In genomic region chr11:1751999-1752906, GRCh38 we compare ENCODE assay signal across 20 cellular contexts. TPM values are rescaled to one million over a fixed set of nuclear protein-coding genes. Genes with fewer than 3 reads are reported as not detected.
DNase-seq lines count a peak whose midpoint lies in the region; ATAC-seq, FAIRE-seq and TF ChIP-seq lines count a peak whose summit lies in the region.
"Had no signal": no experiment of that assay in that cellular context is flagged by ENCODE, and none has a peak within 500 bp of the region (broad histone marks: within the 10 kb centered on the region; RNA-seq: fewer than 3 reads in every experiment).

No MANE protein-coding gene starts in this region.

- intact Hi-C loops in Right ventricle myocardium superior (cut with DNase I) (no loop called here), cardiac septum (cut with DNase I) (no loop called here), heart right ventricle (cut with DNase I) (loop anchor here in 2 of 10 donors (5.0 to 10.0 kb wide), 2 partner anchors 35 to 73 kb away; no protein-coding TSS in a partner anchor)

- H3K4me3 Mint-ChIP-seq in osteocyte (ENCODE audit: unreplicated experiment) (no peak overlapping the region), HFFc6 (no peak overlapping the region)
- H3K4me3 Mint-ChIP-seq: CD4-positive, CD25-positive, alpha-beta regulatory T cell; stimulated activated memory B cell treated with anti-CD40 and anti-IgM and Interleukin-4, amounts not matched to agents 10 μg/mL and 1 μg/mL and 100 μg/mL, for 72 hours; T-helper 1 cell treated with Interleukin-12 subunit alpha and Interleukin-12 subunit beta and Interleukin-4 antibody, amounts not matched to agents 30 μg/mL and 1 μg/mL, for 36 hours; type B pancreatic cell had no signal

- H3K4me1 ChIP-seq in heart right ventricle: peaks cover 33 to 87% (median 77%) of the 10 kb centered on the region in 9 donors

- no peaks in the 10 kb centered on the region for H3K9me3 Mint-ChIP-seq in osteocyte (ENCODE audit: unreplicated experiment)
- no peaks in the 10 kb centered on the region for H3K9me3 Mint-ChIP-seq in HFFc6
- H3K9me3 Mint-ChIP-seq: stimulated activated memory B cell treated with anti-CD40 and anti-IgM and Interleukin-4, amounts not matched to agents 10 μg/mL and 1 μg/mL and 100 μg/mL, for 72 hours; T-helper 1 cell treated with Interleukin-12 subunit alpha and Interleukin-12 subunit beta and Interleukin-4 antibody, amounts not matched to agents 30 μg/mL and 1 μg/mL, for 36 hours; type B pancreatic cell had no signal

- WGBS in heart right ventricle, 2 donors: 68 to 81% methylated on average over 24 of the region's 24 CpGs

- H3K27ac Mint-ChIP-seq in osteocyte (ENCODE audit: unreplicated experiment) (peak overlapping the region; percentile 31), HFFc6 (no peak overlapping the region)
- H3K27ac Mint-ChIP-seq: CD4-positive, CD25-positive, alpha-beta regulatory T cell; stimulated activated memory B cell treated with anti-CD40 and anti-IgM and Interleukin-4, amounts not matched to agents 10 μg/mL and 1 μg/mL and 100 μg/mL, for 72 hours; T-helper 1 cell treated with Interleukin-12 subunit alpha and Interleukin-12 subunit beta and Interleukin-4 antibody, amounts not matched to agents 30 μg/mL and 1 μg/mL, for 36 hours; type B pancreatic cell had no signal

- H3K4me3 ChIP-seq in heart right ventricle: no peak overlapping the region

- H3K4me1 Mint-ChIP-seq in osteocyte (ENCODE audit: unreplicated experiment): peaks cover 56% of the 10 kb centered on the region
- H3K4me1 Mint-ChIP-seq in HFFc6 (ENCODE audit: low read depth): peaks cover 14% of the 10 kb centered on the region

- peaks cover 0 to 23% (median 13%) of the 10 kb centered on the region in 7 donors for H3K27me3 ChIP-seq in heart right ventricle

- ATAC-seq in Right ventricle myocardium superior (ENCODE audit: poor library complexity) (no peak), heart right ventricle (no peak), GM18520 (IDR thresholded peaks at IDR 0.05; ENCODE audit: unreplicated experiment) (no peak)
- ATAC-seq: stimulated activated memory B cell treated with anti-CD40 and anti-IgM and Interleukin-4, amounts not matched to agents 10 μg/mL and 1 μg/mL and 100 μg/mL, for 72 hours had no signal

- peak; percentile 37 for DNase-seq in Right ventricle myocardium superior
- no peak for DNase-seq in cardiac septum (ENCODE audit: low spot score)
- DNase-seq in heart right ventricle: no peak
- no peak for DNase-seq in osteocyte (ENCODE audit: extremely low spot score, unreplicated experiment)
- DNase-seq in HFFc6: no peak
- no peak for DNase-seq in D721Med (ENCODE audit: insufficient read length, low spot score)
- DNase-seq in activated naive CD4-positive, alpha-beta T cell treated with anti-CD3 and anti-CD28 coated beads, Interleukin-2, amount 50 U/mL, for 16 hours: no peak
- DNase-seq: activated gamma-delta T cell; CD4-positive, CD25-positive, alpha-beta regulatory T cell; DMS79; stimulated activated CD4-positive, alpha-beta T cell treated with anti-CD3 and anti-CD28 coated beads, Interleukin-12 subunit alpha, Interleukin-12 subunit beta, amount 100 ng/mL, for 4 hours had no signal

- H3K9me3 ChIP-seq in heart right ventricle: no peaks in the 10 kb centered on the region

- FAIRE-seq in D721Med (lab: Jason Lieb, UNC): no peak
- FAIRE-seq: colon, H1 had no signal

- H3K36me3 ChIP-seq in heart right ventricle: peaks cover 0 to 56% (median 26%) of the 10 kb centered on the region in 9 donors

- no peak for TF ChIP-seq CTCF in heart right ventricle (IDR thresholded peaks at IDR 0.05)
- no peak for TF ChIP-seq CTCF in osteocyte (IDR thresholded peaks at IDR 0.05)
- TF ChIP-seq CTCF in HFFc6 (IDR thresholded peaks at IDR 0.05): no peak
- no peak for TF ChIP-seq CTCF in D721Med (IDR thresholded peaks at IDR 0.05; ENCODE audit: insufficient read depth, missing control alignments)

- H3K27ac ChIP-seq in heart right ventricle: peak overlapping the region in 9 of 10 donors; percentile 19 to 72 (median 65)
- H3K27ac ChIP-seq: KMS-11 had no signal

- H3K27me3 Mint-ChIP-seq in osteocyte (ENCODE audit: unreplicated experiment): no peaks in the 10 kb centered on the region
- H3K27me3 Mint-ChIP-seq in HFFc6 (ENCODE audit: insufficient read depth): peaks cover 11% of the 10 kb centered on the region

- H3K36me3 Mint-ChIP-seq in osteocyte (ENCODE audit: unreplicated experiment) (peaks cover 22% of the 10 kb centered on the region), HFFc6 (ENCODE audit: low read depth) (no peaks in the 10 kb centered on the region)
- H3K36me3 Mint-ChIP-seq: type B pancreatic cell had no signal

RNA-seq across cellular contexts. Expression of gene IFITM10, which starts 1.9 kb away (rescaled TPM):
- total RNA-seq in Right ventricle myocardium superior: 1.1 TPM
- total RNA-seq in cardiac septum: 2.0 TPM
- 1 to 10 TPM in 4 of 10 donors, under 1 TPM in 6; 0.18 to 2.4 (median 0.42) TPM for total RNA-seq in heart right ventricle
- polyA plus RNA-seq in heart right ventricle: under 1 TPM; 0.07 to 0.80 TPM
- total RNA-seq in osteocyte: 13.5 and 24.0 TPM in 2 replicates
- under 1 TPM; 0.21 to 0.71 (median 0.45) TPM for total RNA-seq in HFFc6 (2021; fragmentation: NEBNext Ultra II Directional; extraction: Animal tissue kit (Norgen Biotek cat#: 25700))
- polyA plus RNA-seq: CD4-positive, CD25-positive, alpha-beta regulatory T cell had no signal

RNA-seq across cellular contexts. Expression of gene CTSD, which starts 11.5 kb away (rescaled TPM):
- total RNA-seq in Right ventricle myocardium superior (986 TPM), cardiac septum (521 TPM), heart right ventricle (1,000 to 10,000 TPM in 2 of 10 donors, 100 to 1,000 TPM in 8; 501 to 1,070 (median 786) TPM), osteocyte (2,062 and 2,147 TPM in 2 replicates)
- polyA plus RNA-seq in heart right ventricle: 100 to 1,000 TPM; 431 to 976 TPM
- total RNA-seq in HFFc6 (2021; fragmentation: NEBNext Ultra II Directional; extraction: Animal tissue kit (Norgen Biotek cat#: 25700)): 100 to 1,000 TPM; 212 to 240 (median 229) TPM

RNA-seq across cellular contexts. Expression of gene KRTAP5-6, which starts 55.3 kb away (rescaled TPM):
- total RNA-seq in Right ventricle myocardium superior (not detected), cardiac septum (not detected), heart right ventricle (not detected), osteocyte (not detected in 2 replicates)
- polyA plus RNA-seq in heart right ventricle: not detected
- not detected for total RNA-seq in HFFc6 (2021; fragmentation: NEBNext Ultra II Directional; extraction: Animal tissue kit (Norgen Biotek cat#: 25700))
- total RNA-seq: CD4-positive, CD25-positive, alpha-beta regulatory T cell; fibroblast of villous mesenchyme; H1; RPMI7951 had no signal
- polyA plus RNA-seq: CD4-positive, CD25-positive, alpha-beta regulatory T cell; H1 had no signal
